Comparison of ENCODE assay signal across 1 cellular context in genomic region chr11:67317365-67318238, GRCh38.
TF ChIP-seq lines count a peak whose summit lies in the region.

No MANE protein-coding gene starts in this region.

TF ChIP-seq in HepG2, 621 proteins besides CTCF, POLR2A, EP300 and RAD21 (continued from another document and continues in another):
- TF ChIP-seq, protein P1, sequence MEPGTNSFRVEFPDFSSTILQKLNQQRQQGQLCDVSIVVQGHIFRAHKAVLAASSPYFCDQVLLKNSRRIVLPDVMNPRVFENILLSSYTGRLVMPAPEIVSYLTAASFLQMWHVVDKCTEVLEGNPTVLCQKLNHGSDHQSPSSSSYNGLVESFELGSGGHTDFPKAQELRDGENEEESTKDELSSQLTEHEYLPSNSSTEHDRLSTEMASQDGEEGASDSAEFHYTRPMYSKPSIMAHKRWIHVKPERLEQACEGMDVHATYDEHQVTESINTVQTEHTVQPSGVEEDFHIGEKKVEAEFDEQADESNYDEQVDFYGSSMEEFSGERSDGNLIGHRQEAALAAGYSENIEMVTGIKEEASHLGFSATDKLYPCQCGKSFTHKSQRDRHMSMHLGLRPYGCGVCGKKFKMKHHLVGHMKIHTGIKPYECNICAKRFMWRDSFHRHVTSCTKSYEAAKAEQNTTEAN (CRISPR knock-in tag; conservative IDR thresholded peaks at IDR 0.05) = 0 out of 2 replicates have a peak, but pooled peaks have one; percentile 30
- TF ChIP-seq ZNF430 (CRISPR knock-in tag; IDR thresholded peaks at IDR 0.05) = peak; percentile 97; the same call in 1 of the 2 replicates
- TF ChIP-seq ZNF790 (CRISPR knock-in tag; IDR thresholded peaks at IDR 0.05; ENCODE audit: borderline replicate concordance) = no peak
- TF ChIP-seq EEA1 (CRISPR knock-in tag; IDR thresholded peaks at IDR 0.05; ENCODE audit: borderline replicate concordance) = 0 out of 2 replicates have a peak, but pooled peaks have one; percentile 50
- TF ChIP-seq ZNF251 (CRISPR knock-in tag; IDR thresholded peaks at IDR 0.05) = no peak
- no peak; the same call in 1 of the 2 replicates for TF ChIP-seq ZNF552 (CRISPR knock-in tag; IDR thresholded peaks at IDR 0.05; ENCODE audit: borderline replicate concordance)
- TF ChIP-seq PHB2 (IDR thresholded peaks at IDR 0.05; ENCODE audit: partially characterized antibody) = no peak
- TF ChIP-seq SIN3B (IDR thresholded peaks at IDR 0.05; ENCODE audit: low read length) = peak; percentile 62; the same call in 1 of the 2 replicates
- TF ChIP-seq, protein P2, sequence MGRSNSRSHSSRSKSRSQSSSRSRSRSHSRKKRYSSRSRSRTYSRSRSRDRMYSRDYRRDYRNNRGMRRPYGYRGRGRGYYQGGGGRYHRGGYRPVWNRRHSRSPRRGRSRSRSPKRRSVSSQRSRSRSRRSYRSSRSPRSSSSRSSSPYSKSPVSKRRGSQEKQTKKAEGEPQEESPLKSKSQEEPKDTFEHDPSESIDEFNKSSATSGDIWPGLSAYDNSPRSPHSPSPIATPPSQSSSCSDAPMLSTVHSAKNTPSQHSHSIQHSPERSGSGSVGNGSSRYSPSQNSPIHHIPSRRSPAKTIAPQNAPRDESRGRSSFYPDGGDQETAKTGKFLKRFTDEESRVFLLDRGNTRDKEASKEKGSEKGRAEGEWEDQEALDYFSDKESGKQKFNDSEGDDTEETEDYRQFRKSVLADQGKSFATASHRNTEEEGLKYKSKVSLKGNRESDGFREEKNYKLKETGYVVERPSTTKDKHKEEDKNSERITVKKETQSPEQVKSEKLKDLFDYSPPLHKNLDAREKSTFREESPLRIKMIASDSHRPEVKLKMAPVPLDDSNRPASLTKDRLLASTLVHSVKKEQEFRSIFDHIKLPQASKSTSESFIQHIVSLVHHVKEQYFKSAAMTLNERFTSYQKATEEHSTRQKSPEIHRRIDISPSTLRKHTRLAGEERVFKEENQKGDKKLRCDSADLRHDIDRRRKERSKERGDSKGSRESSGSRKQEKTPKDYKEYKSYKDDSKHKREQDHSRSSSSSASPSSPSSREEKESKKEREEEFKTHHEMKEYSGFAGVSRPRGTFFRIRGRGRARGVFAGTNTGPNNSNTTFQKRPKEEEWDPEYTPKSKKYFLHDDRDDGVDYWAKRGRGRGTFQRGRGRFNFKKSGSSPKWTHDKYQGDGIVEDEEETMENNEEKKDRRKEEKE (IDR thresholded peaks at IDR 0.05) = no peak
- no peak for TF ChIP-seq SOX13 (IDR thresholded peaks at IDR 0.05)
- peak in 1 of 2 experiments; percentile 10; a peak in 1 of 4 replicates for TF ChIP-seq SOX13 (CRISPR knock-in tag; conservative IDR thresholded peaks at IDR 0.05 in 1 of 2, IDR thresholded peaks at IDR 0.05 in 1 of 2)
- peak; percentile 40; the same call in 1 of the 2 replicates for TF ChIP-seq JUN (CRISPR knock-in tag; IDR thresholded peaks at IDR 0.05)
- 0 out of 2 replicates have a peak, but pooled peaks have one; percentile 34 for TF ChIP-seq MED1 (CRISPR knock-in tag; IDR thresholded peaks at IDR 0.05)
- TF ChIP-seq ZNF33B (CRISPR knock-in tag; IDR thresholded peaks at IDR 0.05) = peak; percentile 66; the same call in 1 of the 2 replicates
- no peak for TF ChIP-seq ARNTL (CRISPR knock-in tag; IDR thresholded peaks at IDR 0.05)
- no peak for TF ChIP-seq ZNF205 (CRISPR knock-in tag; IDR thresholded peaks at IDR 0.05)
- peak; percentile 54; the same call in 1 of the 2 replicates for TF ChIP-seq ZNF225 (CRISPR knock-in tag; IDR thresholded peaks at IDR 0.05)
- 0 out of 2 replicates have a peak, but pooled peaks have one; percentile 55 for TF ChIP-seq NFE2L1 (CRISPR knock-in tag; IDR thresholded peaks at IDR 0.05; ENCODE audit: borderline replicate concordance)
- TF ChIP-seq, protein P3, sequence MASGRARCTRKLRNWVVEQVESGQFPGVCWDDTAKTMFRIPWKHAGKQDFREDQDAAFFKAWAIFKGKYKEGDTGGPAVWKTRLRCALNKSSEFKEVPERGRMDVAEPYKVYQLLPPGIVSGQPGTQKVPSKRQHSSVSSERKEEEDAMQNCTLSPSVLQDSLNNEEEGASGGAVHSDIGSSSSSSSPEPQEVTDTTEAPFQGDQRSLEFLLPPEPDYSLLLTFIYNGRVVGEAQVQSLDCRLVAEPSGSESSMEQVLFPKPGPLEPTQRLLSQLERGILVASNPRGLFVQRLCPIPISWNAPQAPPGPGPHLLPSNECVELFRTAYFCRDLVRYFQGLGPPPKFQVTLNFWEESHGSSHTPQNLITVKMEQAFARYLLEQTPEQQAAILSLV (CRISPR knock-in tag; IDR thresholded peaks at IDR 0.05; ENCODE audit: borderline replicate concordance) = peak; percentile 78
- no peak for TF ChIP-seq ZNF138 (CRISPR knock-in tag; IDR thresholded peaks at IDR 0.05; ENCODE audit: low read depth)
- no peak for TF ChIP-seq RNF2 (conservative IDR thresholded peaks at IDR 0.05; ENCODE audit: low read depth)
- peak; percentile 72 for TF ChIP-seq ASH2L (IDR thresholded peaks at IDR 0.05; ENCODE audit: insufficient read length, low read depth, low read length)
- TF ChIP-seq, protein P4, sequence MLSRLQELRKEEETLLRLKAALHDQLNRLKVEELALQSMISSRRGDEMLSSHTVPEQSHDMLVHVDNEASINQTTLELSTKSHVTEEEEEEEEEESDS (CRISPR knock-in tag; IDR thresholded peaks at IDR 0.05; ENCODE audit: borderline replicate concordance) = no peak
- TF ChIP-seq RFXAP (CRISPR knock-in tag; IDR thresholded peaks at IDR 0.05; ENCODE audit: borderline replicate concordance) = peak; percentile 16; the same call in 1 of the 2 replicates
- TF ChIP-seq ZSCAN12 (CRISPR knock-in tag; IDR thresholded peaks at IDR 0.05) = 0 out of 2 replicates have a peak, but pooled peaks have one; percentile 23
- TF ChIP-seq ZNF879 (CRISPR knock-in tag; IDR thresholded peaks at IDR 0.05) = no peak
- no peak for TF ChIP-seq NFRKB (IDR thresholded peaks at IDR 0.05)
- TF ChIP-seq CCAR2 (optimal IDR thresholded peaks at IDR 0.05; ENCODE audit: low read depth, low read length) = no peak
- no peak for TF ChIP-seq JUNB (CRISPR knock-in tag; IDR thresholded peaks at IDR 0.05; ENCODE audit: borderline replicate concordance)
- TF ChIP-seq ZZZ3 (CRISPR knock-in tag; IDR thresholded peaks at IDR 0.05; ENCODE audit: borderline replicate concordance) = 0 out of 2 replicates have a peak, but pooled peaks have one; percentile 57
- TF ChIP-seq SP5 (CRISPR knock-in tag; IDR thresholded peaks at IDR 0.05; ENCODE audit: borderline replicate concordance, low read depth) = peak; percentile 8; the same call in 1 of the 2 replicates
- 0 out of 2 replicates have a peak, but pooled peaks have one; percentile 77 for TF ChIP-seq ZNF20 (CRISPR knock-in tag; IDR thresholded peaks at IDR 0.05)
- no peak for TF ChIP-seq BHLHE40 (IDR thresholded peaks at IDR 0.05; ENCODE audit: low read length)
- TF ChIP-seq YEATS4 (CRISPR knock-in tag; IDR thresholded peaks at IDR 0.05; ENCODE audit: borderline replicate concordance) = peak; percentile 69
- TF ChIP-seq GZF1 (CRISPR knock-in tag; IDR thresholded peaks at IDR 0.05) = no peak
- TF ChIP-seq, protein P5, sequence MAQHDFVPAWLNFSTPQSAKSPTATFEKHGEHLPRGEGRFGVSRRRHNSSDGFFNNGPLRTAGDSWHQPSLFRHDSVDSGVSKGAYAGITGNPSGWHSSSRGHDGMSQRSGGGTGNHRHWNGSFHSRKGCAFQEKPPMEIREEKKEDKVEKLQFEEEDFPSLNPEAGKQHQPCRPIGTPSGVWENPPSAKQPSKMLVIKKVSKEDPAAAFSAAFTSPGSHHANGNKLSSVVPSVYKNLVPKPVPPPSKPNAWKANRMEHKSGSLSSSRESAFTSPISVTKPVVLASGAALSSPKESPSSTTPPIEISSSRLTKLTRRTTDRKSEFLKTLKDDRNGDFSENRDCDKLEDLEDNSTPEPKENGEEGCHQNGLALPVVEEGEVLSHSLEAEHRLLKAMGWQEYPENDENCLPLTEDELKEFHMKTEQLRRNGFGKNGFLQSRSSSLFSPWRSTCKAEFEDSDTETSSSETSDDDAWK (CRISPR knock-in tag; IDR thresholded peaks at IDR 0.05) = no peak
- TF ChIP-seq, protein P6, sequence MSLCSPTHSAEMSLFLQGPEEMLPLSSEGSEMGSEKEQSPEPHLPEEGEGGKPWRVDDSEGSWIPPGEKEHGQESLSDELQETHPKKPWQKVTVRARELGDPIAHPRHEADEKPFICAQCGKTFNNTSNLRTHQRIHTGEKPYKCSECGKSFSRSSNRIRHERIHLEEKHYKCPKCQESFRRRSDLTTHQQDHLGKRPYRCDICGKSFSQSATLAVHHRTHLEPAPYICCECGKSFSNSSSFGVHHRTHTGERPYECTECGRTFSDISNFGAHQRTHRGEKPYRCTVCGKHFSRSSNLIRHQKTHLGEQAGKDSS (CRISPR knock-in tag; IDR thresholded peaks at IDR 0.05; ENCODE audit: borderline replicate concordance, low read depth) = no peak; the same call in 1 of the 2 replicates
- TF ChIP-seq THAP11 (CRISPR knock-in tag; IDR thresholded peaks at IDR 0.05) = peak; percentile 99
- peak; percentile 56; the same call in 1 of the 2 replicates for TF ChIP-seq ZNF572 (CRISPR knock-in tag; IDR thresholded peaks at IDR 0.05)
- TF ChIP-seq KLF6 (CRISPR knock-in tag; IDR thresholded peaks at IDR 0.05) = 0 out of 2 replicates have a peak, but pooled peaks have one; percentile 68
- TF ChIP-seq, protein P7, sequence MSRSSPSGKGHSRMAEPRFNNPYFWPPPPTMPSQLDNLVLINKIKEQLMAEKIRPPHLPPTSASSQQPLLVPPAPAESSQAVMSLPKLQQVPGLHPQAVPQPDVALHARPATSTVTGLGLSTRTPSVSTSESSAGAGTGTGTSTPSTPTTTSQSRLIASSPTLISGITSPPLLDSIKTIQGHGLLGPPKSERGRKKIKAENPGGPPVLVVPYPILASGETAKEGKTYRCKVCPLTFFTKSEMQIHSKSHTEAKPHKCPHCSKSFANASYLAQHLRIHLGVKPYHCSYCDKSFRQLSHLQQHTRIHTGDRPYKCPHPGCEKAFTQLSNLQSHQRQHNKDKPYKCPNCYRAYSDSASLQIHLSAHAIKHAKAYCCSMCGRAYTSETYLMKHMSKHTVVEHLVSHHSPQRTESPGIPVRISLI (CRISPR knock-in tag; IDR thresholded peaks at IDR 0.05; ENCODE audit: borderline replicate concordance) = no peak
- TF ChIP-seq FOXO4 (CRISPR knock-in tag; conservative IDR thresholded peaks at IDR 0.05) = peak; percentile 96; the same call in 1 of the 2 replicates
- TF ChIP-seq PHF21A (CRISPR knock-in tag; IDR thresholded peaks at IDR 0.05) = peak; percentile 82; the same call in 1 of the 2 replicates
- TF ChIP-seq TBX2 (CRISPR knock-in tag; IDR thresholded peaks at IDR 0.05; ENCODE audit: borderline replicate concordance) = peak; percentile 81
- TF ChIP-seq XBP1 (CRISPR knock-in tag; IDR thresholded peaks at IDR 0.05) = no peak
- TF ChIP-seq DMAP1 (CRISPR knock-in tag; IDR thresholded peaks at IDR 0.05) = peak; percentile 56
- TF ChIP-seq ZNF883 (CRISPR knock-in tag; IDR thresholded peaks at IDR 0.05; ENCODE audit: not compliant biosample characterization) = peak; percentile 80
- peak; percentile 41 for TF ChIP-seq ZNF781 (CRISPR knock-in tag; IDR thresholded peaks at IDR 0.05; ENCODE audit: borderline replicate concordance, not compliant biosample characterization)
- no peak for TF ChIP-seq TCF7L2 (IDR thresholded peaks at IDR 0.05; ENCODE audit: low read depth, low read length)
- no peak for TF ChIP-seq TOE1 (CRISPR knock-in tag; IDR thresholded peaks at IDR 0.05)
- no peak; the same call in 1 of the 2 replicates for TF ChIP-seq ZNF724P (CRISPR knock-in tag; IDR thresholded peaks at IDR 0.05; ENCODE audit: borderline replicate concordance)
- TF ChIP-seq GABPA (IDR thresholded peaks at IDR 0.05; ENCODE audit: low read depth, low read length) = no peak; the same call in 1 of the 2 replicates
- peak; percentile 80 for TF ChIP-seq GABPA (CRISPR knock-in tag; IDR thresholded peaks at IDR 0.05; ENCODE audit: low read depth)
- TF ChIP-seq ZNF503 (CRISPR knock-in tag; IDR thresholded peaks at IDR 0.05) = no peak
- no peak for TF ChIP-seq JUND (CRISPR knock-in tag; IDR thresholded peaks at IDR 0.05)
- TF ChIP-seq ATF1 (CRISPR knock-in tag; IDR thresholded peaks at IDR 0.05) = no peak
- no peak for TF ChIP-seq CENPX (CRISPR knock-in tag; IDR thresholded peaks at IDR 0.05)
- TF ChIP-seq ZSCAN5A (CRISPR knock-in tag; IDR thresholded peaks at IDR 0.05; ENCODE audit: borderline replicate concordance) = no peak
- TF ChIP-seq NFE2L2 (IDR thresholded peaks at IDR 0.05; ENCODE audit: low read length) = 0 out of 2 replicates have a peak, but pooled peaks have one; percentile 19
- TF ChIP-seq ZBTB21 (CRISPR knock-in tag; IDR thresholded peaks at IDR 0.05) = no peak
- peak; percentile 8; the same call in 1 of the 2 replicates for TF ChIP-seq NFYB (CRISPR knock-in tag; IDR thresholded peaks at IDR 0.05)
- peak; percentile 59; the same call in 1 of the 2 replicates for TF ChIP-seq ZSCAN9 (CRISPR knock-in tag; IDR thresholded peaks at IDR 0.05; ENCODE audit: borderline replicate concordance)
